31 cellular contexts compared by ENCODE assay signal in genomic region chr4:111178231-111178630, GRCh38.
"Had no signal": no experiment of that assay in that cellular context is flagged by ENCODE, and none has a peak within 500 bp of the region (broad histone marks: within the 10 kb centered on the region; RNA-seq: fewer than 3 reads in every experiment).

No MANE protein-coding gene starts in this region.

- DNase-seq: activated B cell treated with CpG ODN at 0.5 μM for 24 hours; activated CD4-positive, alpha-beta memory T cell treated with anti-CD3 and anti-CD28 coated beads for 36 hours; activated CD4-positive, alpha-beta T cell treated with anti-CD3 and anti-CD28 coated beads for 4 hours; activated CD4-positive, alpha-beta T cell treated with anti-CD3 and anti-CD28 coated beads, Interleukin-2, amount 10 ng/mL, durations not matched to agents 24 days and 14 days; activated CD4-positive, alpha-beta T cell treated with anti-CD3 and anti-CD28 coated beads, Interleukin-2, amount 50 U/mL, for 1 hour; activated CD4-positive, alpha-beta T cell treated with anti-CD3 and anti-CD28 coated beads, Interleukin-2, amount 50 U/mL, for 4 hours; activated CD4-positive, CD25-positive, alpha-beta regulatory T cell treated with anti-CD3 and anti-CD28 coated beads, Interleukin-2, amount 50 U/mL, for 72 hours; activated CD8-positive, alpha-beta memory T cell treated with anti-CD3 and anti-CD28 coated beads, Interleukin-2, amount 50 U/mL, for 4 hours; activated CD8-positive, alpha-beta T cell treated with anti-CD3 and anti-CD28 coated beads for 36 hours; activated effector memory CD4-positive, alpha-beta T cell treated with anti-CD3 and anti-CD28 coated beads, Interleukin-2, amount 50 U/mL, for 16 hours; activated gamma-delta T cell treated with Interleukin-2 at 50 U/mL for 16 hours; activated naive CD4-positive, alpha-beta T cell; activated naive CD4-positive, alpha-beta T cell treated with anti-CD3 and anti-CD28 coated beads for 36 hours; activated naive CD4-positive, alpha-beta T cell treated with anti-CD3 and anti-CD28 coated beads, Interleukin-2, amount 50 U/mL, for 16 hours; activated naive CD8-positive, alpha-beta T cell treated with anti-CD3 and anti-CD28 coated beads for 36 hours; activated T-cell treated with anti-CD3 and anti-CD28 coated beads for 4 hours; activated T-cell treated with anti-CD3 and anti-CD28 coated beads, Interleukin-2, amount 50 U/mL, for 1 hour; activated T-cell treated with anti-CD3 and anti-CD28 coated beads, Interleukin-2, amount 50 U/mL, for 4 hours; activated T-cell treated with anti-CD3 and anti-CD28 coated beads, Interleukin-2, amount 50 U/mL, for 72 hours; adrenal gland; amniotic stem cell; aorta; body of pancreas; brain microvascular endothelial cell; central memory CD4-positive, alpha-beta T cell; T-helper 2 cell; T-helper 9 cell had no signal

- H3K4me1 ChIP-seq: adrenal gland, body of pancreas, breast epithelium had no signal

- FAIRE-seq: astrocyte, TTC549 had no signal

- H3K36me3 ChIP-seq: adrenal gland, brain microvascular endothelial cell, breast epithelium had no signal

- H3K27me3 ChIP-seq: adrenal gland, body of pancreas, brain microvascular endothelial cell, breast epithelium had no signal

- H3K27ac ChIP-seq: adrenal gland, body of pancreas, brain microvascular endothelial cell, breast epithelium, VCaP had no signal

- H3K9me3 ChIP-seq: adrenal gland, body of pancreas had no signal

- H3K4me3 ChIP-seq: adrenal gland, body of pancreas, breast epithelium had no signal
